12 cellular contexts compared by ENCODE assay signal in the genomic region with DNA sequence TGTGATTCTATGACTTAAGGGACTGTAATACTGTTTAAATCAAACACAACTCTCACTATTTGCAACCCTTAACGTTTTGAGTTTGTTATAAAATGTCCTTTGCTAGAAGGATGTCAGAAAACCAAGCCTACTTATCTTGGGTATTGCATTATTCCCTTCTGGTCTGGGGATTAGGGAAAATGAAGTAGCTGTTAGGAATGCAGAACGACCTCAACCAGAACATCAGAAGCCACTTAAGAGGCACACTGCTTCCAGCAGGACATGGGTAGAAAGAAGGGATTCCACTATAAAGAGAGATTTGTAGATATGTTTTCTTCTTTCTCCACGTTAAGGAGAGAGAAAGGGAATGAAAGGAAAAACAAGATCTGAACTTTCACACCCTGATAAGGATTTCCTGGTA.
DNase-seq lines count a peak whose midpoint lies in the region; ATAC-seq and TF ChIP-seq lines count a peak whose summit lies in the region.
"Had no signal": no experiment of that assay in that cellular context is flagged by ENCODE, and none has a peak within 500 bp of the region (broad histone marks: within the 10 kb centered on the region; RNA-seq: fewer than 3 reads in every experiment).

No MANE protein-coding gene starts in this region.

- H3K27ac Mint-ChIP-seq in GM23338, result no peak overlapping the region
- H3K27ac Mint-ChIP-seq: dendritic cell treated with granulocyte-macrophage colony-stimulating factor and Interleukin-4, amounts not matched to agents 40 ng/mL and 50 ng/mL, for 4 days had no signal

- H3K4me3 ChIP-seq in GM23338 (no peak overlapping the region), body of pancreas (no peak overlapping the region), skeletal muscle cell (ENCODE audit: low read depth, low read length) (no peak overlapping the region)

- no peaks in the 10 kb centered on the region for H3K9me3 Mint-ChIP-seq in GM23338
- H3K9me3 Mint-ChIP-seq: activated T-cell treated with anti-CD3 and anti-CD28 coated beads, Interleukin-2, amount 50 U/mL, for 4 hours; dendritic cell treated with granulocyte-macrophage colony-stimulating factor and Interleukin-4, amounts not matched to agents 40 ng/mL and 50 ng/mL, for 4 days had no signal

- H3K27ac ChIP-seq in GM23338 (ENCODE audit: low read depth) (no peak overlapping the region), body of pancreas (peak overlapping the region in 3 of 4 donors; percentile 11 to 40 (median 35))

- peaks cover 33% of the 10 kb centered on the region for H3K4me1 Mint-ChIP-seq in GM23338

- intact Hi-C loops in body of pancreas (cut with DNase I), result no loop called here
- intact Hi-C loops in left ventricle myocardium superior (cut with micrococcal nuclease), result no loop called here

- H3K27me3 ChIP-seq in GM23338 (ENCODE audit: insufficient read depth) (no peaks in the 10 kb centered on the region), body of pancreas (no peaks in the 10 kb centered on the region)

- H3K36me3 Mint-ChIP-seq in GM23338 (ENCODE audit: low read depth), result no peaks in the 10 kb centered on the region

- no peaks in the 10 kb centered on the region for H3K9me3 ChIP-seq in body of pancreas

- H3K27me3 Mint-ChIP-seq in GM23338 (ENCODE audit: insufficient read depth, low read depth, poor library complexity), result peaks cover 9% of the 10 kb centered on the region

- H3K4me1 ChIP-seq in GM23338 (ENCODE audit: insufficient read depth) (peaks cover 4% of the 10 kb centered on the region; the same call in 1 of the 2 replicates), body of pancreas (peaks cover 61% of the 10 kb centered on the region)

- no peak overlapping the region for H3K4me2 ChIP-seq in GM23338

- no peak overlapping the region for H3K4me3 Mint-ChIP-seq in GM23338
- H3K4me3 Mint-ChIP-seq: activated T-cell treated with anti-CD3 and anti-CD28 coated beads, Interleukin-2, amount 50 U/mL, for 4 hours; dendritic cell treated with granulocyte-macrophage colony-stimulating factor and Interleukin-4, amounts not matched to agents 40 ng/mL and 50 ng/mL, for 4 days had no signal

- WGBS in body of pancreas, 2 donors, result 13 to 19% methylated on average over 3 of the region's 3 CpGs

- no peaks in the 10 kb centered on the region for H4K20me1 ChIP-seq in GM23338 (replicated peaks; ENCODE audit: insufficient read depth)

- H3K79me2 ChIP-seq in GM23338 (replicated peaks; ENCODE audit: insufficient read depth), result no peaks in the 10 kb centered on the region

- TF ChIP-seq CTCF in GM23338 (conservative IDR thresholded peaks at IDR 0.05; ENCODE audit: low read depth in 2 of 2) (no peak), body of pancreas (IDR thresholded peaks at IDR 0.05) (no peak)

- ATAC-seq in GM23338 (0 out of 3 replicates have a peak, but pooled peaks have one; percentile 33), body of pancreas (no peak), left ventricle myocardium superior (peak; percentile 48), GM19328 (IDR thresholded peaks at IDR 0.05; ENCODE audit: unreplicated experiment) (no peak)
- ATAC-seq: activated T-cell treated with anti-CD3 and anti-CD28 coated beads, Interleukin-2, amount 50 U/mL, for 4 hours had no signal

- no peaks in the 10 kb centered on the region for H3K9me2 ChIP-seq in GM23338 (ENCODE audit: insufficient read depth)

- H3K36me3 ChIP-seq in GM23338 (ENCODE audit: insufficient read depth), result no peaks in the 10 kb centered on the region
- H3K36me3 ChIP-seq in body of pancreas (replicated peaks in 1 of 2; ENCODE audit: insufficient read depth in 1 of 2, low read depth in 2 of 2), result no peaks in the 10 kb centered on the region

- no peak for TF ChIP-seq POLR2A in body of pancreas (IDR thresholded peaks at IDR 0.05)

- no peaks in the 10 kb centered on the region for H3F3A ChIP-seq in GM23338 (replicated peaks; ENCODE audit: low read depth)

- H2AFZ ChIP-seq in GM23338, result no peak overlapping the region

- DNase-seq in GM23338 (ENCODE audit: low spot score), result no peak
- DNase-seq in body of pancreas, result no peak
- DNase-seq in left ventricle myocardium superior, result no peak
- DNase-seq in skeletal muscle cell (ENCODE audit: low read depth), result peak; percentile 77
- DNase-seq in activated T-cell treated with anti-CD3 and anti-CD28 coated beads, Interleukin-2, amount 50 U/mL, for 1 hour, result no peak
- no peak for DNase-seq in mucosa of gallbladder (ENCODE audit: low spot score)
- DNase-seq in OCI-M2 (lab: John Stamatoyannopoulos, UW; ENCODE audit: unreplicated experiment), result no peak
- DNase-seq: activated T-cell treated with anti-CD3 and anti-CD28 coated beads, Interleukin-2, amount 50 U/mL, for 4 hours; NCI-H187 treated with DMSO at 0.1 percent for 48 hours; stimulated activated CD4-positive, alpha-beta T cell treated with anti-CD3 and anti-CD28 coated beads, Interleukin-2, amount 100 ng/mL, for 48 hours had no signal

TF ChIP-seq in GM23338, 12 proteins besides CTCF, POLR2A, EP300 and RAD21 (continues in another document):
- TF ChIP-seq NANOG (IDR thresholded peaks at IDR 0.05; ENCODE audit: borderline replicate concordance) (no peak), STAT1 (IDR thresholded peaks at IDR 0.05; ENCODE audit: unreplicated experiment) (no peak), EZH2 (IDR thresholded peaks at IDR 0.05; ENCODE audit: low read depth, unreplicated experiment) (no peak), JUNB (IDR thresholded peaks at IDR 0.05; ENCODE audit: unreplicated experiment) (no peak), POLR2AphosphoS5 (IDR thresholded peaks at IDR 0.05; ENCODE audit: low read depth) (no peak)
- TF ChIP-seq, protein P1, sequence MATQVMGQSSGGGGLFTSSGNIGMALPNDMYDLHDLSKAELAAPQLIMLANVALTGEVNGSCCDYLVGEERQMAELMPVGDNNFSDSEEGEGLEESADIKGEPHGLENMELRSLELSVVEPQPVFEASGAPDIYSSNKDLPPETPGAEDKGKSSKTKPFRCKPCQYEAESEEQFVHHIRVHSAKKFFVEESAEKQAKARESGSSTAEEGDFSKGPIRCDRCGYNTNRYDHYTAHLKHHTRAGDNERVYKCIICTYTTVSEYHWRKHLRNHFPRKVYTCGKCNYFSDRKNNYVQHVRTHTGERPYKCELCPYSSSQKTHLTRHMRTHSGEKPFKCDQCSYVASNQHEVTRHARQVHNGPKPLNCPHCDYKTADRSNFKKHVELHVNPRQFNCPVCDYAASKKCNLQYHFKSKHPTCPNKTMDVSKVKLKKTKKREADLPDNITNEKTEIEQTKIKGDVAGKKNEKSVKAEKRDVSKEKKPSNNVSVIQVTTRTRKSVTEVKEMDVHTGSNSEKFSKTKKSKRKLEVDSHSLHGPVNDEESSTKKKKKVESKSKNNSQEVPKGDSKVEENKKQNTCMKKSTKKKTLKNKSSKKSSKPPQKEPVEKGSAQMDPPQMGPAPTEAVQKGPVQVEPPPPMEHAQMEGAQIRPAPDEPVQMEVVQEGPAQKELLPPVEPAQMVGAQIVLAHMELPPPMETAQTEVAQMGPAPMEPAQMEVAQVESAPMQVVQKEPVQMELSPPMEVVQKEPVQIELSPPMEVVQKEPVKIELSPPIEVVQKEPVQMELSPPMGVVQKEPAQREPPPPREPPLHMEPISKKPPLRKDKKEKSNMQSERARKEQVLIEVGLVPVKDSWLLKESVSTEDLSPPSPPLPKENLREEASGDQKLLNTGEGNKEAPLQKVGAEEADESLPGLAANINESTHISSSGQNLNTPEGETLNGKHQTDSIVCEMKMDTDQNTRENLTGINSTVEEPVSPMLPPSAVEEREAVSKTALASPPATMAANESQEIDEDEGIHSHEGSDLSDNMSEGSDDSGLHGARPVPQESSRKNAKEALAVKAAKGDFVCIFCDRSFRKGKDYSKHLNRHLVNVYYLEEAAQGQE (IDR thresholded peaks at IDR 0.05; ENCODE audit: unreplicated experiment), result no peak

Comparison
In these comparisons a context has a peak if more than half of its experiments do, and no peak if none do; other contexts are left out.
1. ATAC-seq: peak in GM23338 (single experiment) and left ventricle myocardium superior (single experiment); none in body of pancreas (single experiment) and GM19328 (single experiment).